ENCODE assay signal across 19 cellular contexts in the genomic region with DNA sequence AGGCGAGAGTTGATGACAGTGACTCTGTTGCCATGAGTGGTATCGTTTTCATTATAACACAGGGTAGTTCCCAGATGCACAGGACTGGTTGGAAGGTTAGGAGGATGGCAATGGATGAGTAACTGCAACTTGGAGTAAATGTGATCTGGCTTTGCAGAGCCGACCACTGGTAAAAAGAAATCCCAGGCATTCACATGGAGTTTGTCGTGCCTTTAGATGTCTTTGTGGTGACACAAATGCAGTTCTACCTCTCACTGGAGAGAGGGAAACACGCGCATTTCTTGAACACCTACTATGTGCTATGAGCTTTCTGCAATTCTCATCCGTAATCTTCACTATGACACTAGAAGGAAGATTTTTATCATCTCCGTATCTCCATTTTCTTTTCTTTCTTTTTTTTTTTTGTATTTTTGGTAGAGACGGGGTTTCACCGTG. TPM values are rescaled to one million over a fixed set of nuclear protein-coding genes. Genes with fewer than 3 reads are reported as not detected.
DNase-seq lines count a peak whose midpoint lies in the region; FAIRE-seq and TF ChIP-seq lines count a peak whose summit lies in the region.
"Had no signal": no experiment of that assay in that cellular context is flagged by ENCODE, and none has a peak within 500 bp of the region (broad histone marks: within the 10 kb centered on the region; RNA-seq: fewer than 3 reads in every experiment).

No MANE protein-coding gene starts in this region.

- FAIRE-seq in GM19239 (lab: Jason Lieb, UNC), result peak; percentile 86
- no peak for FAIRE-seq in small intestine (lab: Jason Lieb, UNC)
- FAIRE-seq: islet of Langerhans had no signal

- peaks cover 0 to 45% of the 10 kb centered on the region in 2 donors for H3K27me3 ChIP-seq in small intestine (ENCODE audit: control insufficient read depth in 2 of 2, insufficient read depth in 2 of 2, low read length in 2 of 2)

- no peak overlapping the region for H3K27ac Mint-ChIP-seq in activated naive CD4-positive, alpha-beta T cell treated with anti-CD3 and anti-CD28 coated beads, Interleukin-2, amount 50 U/mL, for 24 hours
- no peak overlapping the region for H3K27ac Mint-ChIP-seq in activated naive CD4-positive, alpha-beta T cell treated with anti-CD3 and anti-CD28 coated beads, Interleukin-2, amount 10 ng/mL, durations not matched to agents 7 days and 5 days
- no peak overlapping the region for H3K27ac Mint-ChIP-seq in neural crest cell (ENCODE audit: unreplicated experiment)
- H3K27ac Mint-ChIP-seq: natural killer cell had no signal

- H3K4me3 Mint-ChIP-seq in activated naive CD4-positive, alpha-beta T cell treated with anti-CD3 and anti-CD28 coated beads, Interleukin-2, amount 50 U/mL, for 24 hours, result peak overlapping the region; percentile 56
- H3K4me3 Mint-ChIP-seq in activated naive CD4-positive, alpha-beta T cell treated with anti-CD3 and anti-CD28 coated beads, Interleukin-2, amount 10 ng/mL, durations not matched to agents 7 days and 5 days, result no peak overlapping the region
- H3K4me3 Mint-ChIP-seq in neural crest cell, result peak overlapping the region; percentile 20
- H3K4me3 Mint-ChIP-seq: activated T-helper 1 cell treated with anti-CD3 and anti-CD28 coated beads, Interleukin-12 subunit alpha, Interleukin-12 subunit beta, Interleukin-2, Interleukin-4 antibody, amounts not matched to agents 30 ng/mL and 10 ng/mL and 1 ng/mL, durations not matched to agents 14 hours and 24 hours and 36 hours had no signal

- WGBS in small intestine, 3 donors, result 33 to 58% (median 47%) methylated on average over 10 of the region's 10 CpGs

- no peaks in the 10 kb centered on the region for H3K36me3 ChIP-seq in small intestine (ENCODE audit: control insufficient read depth in 2 of 2, insufficient read depth in 2 of 2, low read length in 2 of 2)
- H3K36me3 ChIP-seq: SJSA1 had no signal

- CTCF ChIA-PET in activated naive CD4-positive, alpha-beta T cell treated with anti-CD3 and anti-CD28 coated beads, Interleukin-2, amount 10 ng/mL, durations not matched to agents 7 days and 5 days (lab: Charles Lee), result no interaction called here

- H3K9me3 ChIP-seq in small intestine (ENCODE audit: control insufficient read depth, low read depth), result no peaks in the 10 kb centered on the region
- H3K9me3 ChIP-seq: SJSA1 had no signal

- H3K9me3 Mint-ChIP-seq in activated naive CD4-positive, alpha-beta T cell treated with anti-CD3 and anti-CD28 coated beads, Interleukin-2, amount 50 U/mL, for 24 hours, result no peaks in the 10 kb centered on the region
- no peaks in the 10 kb centered on the region for H3K9me3 Mint-ChIP-seq in activated naive CD4-positive, alpha-beta T cell treated with anti-CD3 and anti-CD28 coated beads, Interleukin-2, amount 10 ng/mL, durations not matched to agents 7 days and 5 days
- no peaks in the 10 kb centered on the region for H3K9me3 Mint-ChIP-seq in neural crest cell
- H3K9me3 Mint-ChIP-seq: activated T-helper 1 cell treated with anti-CD3 and anti-CD28 coated beads, Interleukin-12 subunit alpha, Interleukin-12 subunit beta, Interleukin-2, Interleukin-4 antibody, amounts not matched to agents 30 ng/mL and 10 ng/mL and 1 ng/mL, durations not matched to agents 14 hours and 24 hours and 36 hours; IgD-negative memory B cell; natural killer cell had no signal

- peaks cover 2% of the 10 kb centered on the region in 2 donors for H3K4me1 ChIP-seq in small intestine (ENCODE audit: control insufficient read depth in 2 of 2, insufficient read depth in 1 of 2, low read depth in 1 of 2, low read length in 1 of 2)

- H3K4me1 Mint-ChIP-seq in activated naive CD4-positive, alpha-beta T cell treated with anti-CD3 and anti-CD28 coated beads, Interleukin-2, amount 50 U/mL, for 24 hours, result peaks cover 18% of the 10 kb centered on the region
- H3K4me1 Mint-ChIP-seq in activated naive CD4-positive, alpha-beta T cell treated with anti-CD3 and anti-CD28 coated beads, Interleukin-2, amount 10 ng/mL, durations not matched to agents 7 days and 5 days, result peaks cover 19% of the 10 kb centered on the region
- peaks cover 4% of the 10 kb centered on the region for H3K4me1 Mint-ChIP-seq in neural crest cell

- no peaks in the 10 kb centered on the region for H3K36me3 Mint-ChIP-seq in activated naive CD4-positive, alpha-beta T cell treated with anti-CD3 and anti-CD28 coated beads, Interleukin-2, amount 50 U/mL, for 24 hours
- H3K36me3 Mint-ChIP-seq in activated naive CD4-positive, alpha-beta T cell treated with anti-CD3 and anti-CD28 coated beads, Interleukin-2, amount 10 ng/mL, durations not matched to agents 7 days and 5 days, result no peaks in the 10 kb centered on the region
- no peaks in the 10 kb centered on the region for H3K36me3 Mint-ChIP-seq in neural crest cell (ENCODE audit: low read depth)
- H3K36me3 Mint-ChIP-seq: IgD-negative memory B cell, natural killer cell had no signal

- no peak overlapping the region for H3K4me3 ChIP-seq in small intestine (ENCODE audit: low read depth in 1 of 2, low read length in 2 of 2)
- H3K4me3 ChIP-seq: SJSA1 had no signal

- TF ChIP-seq CTCF in neural crest cell (conservative IDR thresholded peaks at IDR 0.05), result no peak

- no peak overlapping the region for H3K27ac ChIP-seq in small intestine (ENCODE audit: low read depth in 1 of 2, low read length in 1 of 2)
- H3K27ac ChIP-seq: SJSA1 had no signal

- intact Hi-C loops in posterior vena cava (cut with DNase I), result no loop called here

- H3K27me3 Mint-ChIP-seq in activated naive CD4-positive, alpha-beta T cell treated with anti-CD3 and anti-CD28 coated beads, Interleukin-2, amount 50 U/mL, for 24 hours, result peaks cover 48% of the 10 kb centered on the region
- peaks cover 97% of the 10 kb centered on the region for H3K27me3 Mint-ChIP-seq in activated naive CD4-positive, alpha-beta T cell treated with anti-CD3 and anti-CD28 coated beads, Interleukin-2, amount 10 ng/mL, durations not matched to agents 7 days and 5 days
- peaks cover 88% of the 10 kb centered on the region for H3K27me3 Mint-ChIP-seq in neural crest cell (ENCODE audit: low read depth)

- DNase-seq in activated naive CD4-positive, alpha-beta T cell treated with anti-CD3 and anti-CD28 coated beads, Interleukin-2, amount 10 ng/mL, durations not matched to agents 7 days and 5 days, result no peak
- DNase-seq in GM19239 (ENCODE audit: insufficient read length, low spot score) (no peak), SW480 (ENCODE audit: low spot score) (peak; percentile 65), neural crest cell (ENCODE audit: low read depth, low spot score) (no peak), posterior vena cava (ENCODE audit: low spot score) (no peak), activated gamma-delta T cell (lab: John Stamatoyannopoulos, UW) (no peak), small intestine (no peak)
- DNase-seq: AML-193, cortex of kidney, mammary epithelial cell, natural killer cell, NCI-H1105, substantia nigra had no signal

RNA-seq across cellular contexts. Expression of a gene that starts 1.7 kb away (rescaled TPM):
- total RNA-seq in neural crest cell, result 0.14 and 0.34 TPM in 2 replicates
- not detected for total RNA-seq in posterior vena cava
- 10 to 100 TPM in 1 of 3 donors, 1 to 10 TPM in 2; 3.5 to 10.7 (median 7.6) TPM for polyA plus RNA-seq in small intestine
- total RNA-seq: activated T-helper 1 cell treated with anti-CD3 and anti-CD28 coated beads, Interleukin-12 subunit alpha, Interleukin-12 subunit beta, Interleukin-2, Interleukin-4 antibody, amounts not matched to agents 30 ng/mL and 10 ng/mL and 1 ng/mL, durations not matched to agents 14 hours and 24 hours and 36 hours; glomerular endothelial cell; natural killer cell; SJSA1 had no signal
- polyA plus RNA-seq: IgD-negative memory B cell had no signal
